In the genomic region with DNA sequence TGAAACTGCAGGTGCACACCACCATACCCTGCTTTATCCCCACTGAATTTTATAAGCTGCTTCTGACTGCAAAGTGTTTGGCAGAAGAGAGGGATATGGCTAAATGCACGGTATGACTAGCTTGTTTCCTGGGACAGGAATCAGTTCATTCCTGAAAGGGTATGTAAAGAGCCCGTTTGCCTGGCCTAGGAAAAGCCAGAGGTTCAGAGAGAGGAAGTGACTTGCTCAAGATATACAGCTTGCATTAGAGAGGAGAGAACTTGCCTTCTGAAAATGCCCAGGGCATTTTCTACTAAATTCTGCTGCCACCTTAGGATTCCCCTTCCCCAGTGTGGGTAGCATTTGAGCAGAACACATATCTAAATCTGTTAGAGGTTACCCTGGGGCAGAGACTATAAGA, we compare ENCODE assay signal across 9 cellular contexts. TPM values are rescaled to one million over a fixed set of nuclear protein-coding genes. Genes with fewer than 3 reads are reported as not detected.
DNase-seq lines count a peak whose midpoint lies in the region; ATAC-seq and TF ChIP-seq lines count a peak whose summit lies in the region.
"Had no signal": no experiment of that assay in that cellular context is flagged by ENCODE, and none has a peak within 500 bp of the region (broad histone marks: within the 10 kb centered on the region; RNA-seq: fewer than 3 reads in every experiment).

No MANE protein-coding gene starts in this region.

- BruUV-seq in HCT116 (replicated peaks; lab: Mats Ljungman, UMichigan), result no TSS peak

- ATAC-seq in HCT116 (no peak), thoracic aorta (ENCODE audit: insufficient number of reproducible peaks, low FRiP score, low read depth) (no peak), sciatic nerve (no peak)

- H3K4me3 ChIP-seq in HCT116 (replicated peaks in 1 of 2; ENCODE audit: low read depth in 1 of 2, low read length in 2 of 2) (no peak overlapping the region), OCI-LY3 (ENCODE audit: low read length) (no peak overlapping the region), hepatocyte (no peak overlapping the region), thoracic aorta (peak overlapping the region; percentile 58)

- no peak for TF ChIP-seq RAD21 in HCT116 (IDR thresholded peaks at IDR 0.05; ENCODE audit: low read depth)

- H3K9me2 ChIP-seq in HCT116 (ENCODE audit: insufficient read depth) (no peaks in the 10 kb centered on the region), hepatocyte (replicated peaks; ENCODE audit: insufficient read depth) (no peaks in the 10 kb centered on the region)

- TF ChIP-seq CTCF in HCT116 (IDR thresholded peaks at IDR 0.05 in 2 of 3, conservative IDR thresholded peaks at IDR 0.05 in 1 of 3; ENCODE audit: borderline replicate concordance in 1 of 3, insufficient read depth in 1 of 3, low read depth in 2 of 3, low read length in 2 of 3), result no peak
- TF ChIP-seq CTCF in OCI-LY3 (IDR thresholded peaks at IDR 0.05; ENCODE audit: low read depth, low read length), result no peak
- TF ChIP-seq CTCF in hepatocyte (IDR thresholded peaks at IDR 0.05; ENCODE audit: poor library complexity), result no peak
- no peak for TF ChIP-seq CTCF in thoracic aorta (IDR thresholded peaks at IDR 0.05)

- DNase-seq in HCT116 (ENCODE audit: low read depth, low spot score) (no peak), hepatocyte (ENCODE audit: low spot score) (peak; percentile 14), thoracic aorta (ENCODE audit: low spot score) (no peak), NCI-H82 treated with DMSO at 0.1 percent for 48 hours (lab: John Stamatoyannopoulos, UW; ENCODE audit: unreplicated experiment) (no peak), GOT3 (lab: John Stamatoyannopoulos, UW) (no peak), sciatic nerve (ENCODE audit: low spot score) (no peak)
- DNase-seq: activated effector memory CD4-positive, alpha-beta T cell treated with anti-CD3 and anti-CD28 coated beads, Interleukin-2, amount 50 U/mL, for 16 hours; immature natural killer cell had no signal

- H3K79me2 ChIP-seq in HCT116 (ENCODE audit: insufficient read depth, low read length) (no peaks in the 10 kb centered on the region), OCI-LY3 (ENCODE audit: low read length) (no peaks in the 10 kb centered on the region), hepatocyte (peaks cover 19% of the 10 kb centered on the region)

- RAD21 ChIA-PET in HCT116 (lab: Charles Lee; ENCODE audit: low non-redundant PET in 1 of 2, low total read pairs in 2 of 2, uncharacterized antibody in 2 of 2, unreplicated experiment in 2 of 2), result no interaction called here

- intact Hi-C loops in HCT116 (cut with micrococcal nuclease), result no loop called here
- intact Hi-C loops in sciatic nerve (cut with DNase I), result no loop called here

- CTCF ChIA-PET in HCT116 (lab: Charles Lee), result no interaction called here

- H3K4me1 ChIP-seq in HCT116 (ENCODE audit: control insufficient read depth in 1 of 2, insufficient read depth in 2 of 2, low read length in 2 of 2), result peaks cover 7 to 21% of the 10 kb centered on the region in 2 experiments; a peak in 3 of 4 replicates
- peaks cover 24% of the 10 kb centered on the region for H3K4me1 ChIP-seq in OCI-LY3 (ENCODE audit: low read length)
- H3K4me1 ChIP-seq in hepatocyte (ENCODE audit: insufficient read depth), result peaks cover 6% of the 10 kb centered on the region
- H3K4me1 ChIP-seq in thoracic aorta (ENCODE audit: control insufficient read depth in 1 of 2, low read depth in 2 of 2), result peaks cover 22 to 49% of the 10 kb centered on the region in 2 donors

- TF ChIP-seq POLR2A in HCT116 (IDR thresholded peaks at IDR 0.05; ENCODE audit: borderline replicate concordance, extremely low read depth, insufficient read depth, insufficient read length), result no peak

- H3K9me3 ChIP-seq in HCT116 (ENCODE audit: control insufficient read depth in 1 of 2, insufficient read depth in 1 of 2, low read depth in 1 of 2, low read length in 2 of 2) (no peaks in the 10 kb centered on the region), OCI-LY3 (ENCODE audit: insufficient read depth, low read length) (no peaks in the 10 kb centered on the region), hepatocyte (ENCODE audit: low read depth) (no peaks in the 10 kb centered on the region), thoracic aorta (no peaks in the 10 kb centered on the region)

- H3K4me2 ChIP-seq in HCT116 (ENCODE audit: low read length) (peak overlapping the region; percentile 50), OCI-LY3 (ENCODE audit: low read length) (peak overlapping the region; percentile 33), hepatocyte (peak overlapping the region; percentile 60)

- no peak overlapping the region for H3K27ac ChIP-seq in HCT116 (ENCODE audit: low read depth, low read length)
- no peak overlapping the region for H3K27ac ChIP-seq in OCI-LY3 (ENCODE audit: low read length)
- H3K27ac ChIP-seq in hepatocyte, result peak overlapping the region; percentile 91
- H3K27ac ChIP-seq in thoracic aorta, result peak overlapping the region; percentile 83 to 84

- no peaks in the 10 kb centered on the region for H3K27me3 ChIP-seq in HCT116 (ENCODE audit: insufficient read depth, low read length)
- no peaks in the 10 kb centered on the region for H3K27me3 ChIP-seq in OCI-LY3 (ENCODE audit: low read depth, low read length)
- H3K27me3 ChIP-seq in hepatocyte, result no peaks in the 10 kb centered on the region
- no peaks in the 10 kb centered on the region for H3K27me3 ChIP-seq in thoracic aorta (replicated peaks; ENCODE audit: insufficient read depth)

- H2AFZ ChIP-seq in HCT116 (ENCODE audit: low read depth, low read length, poor library complexity, severe bottlenecking) (peak overlapping the region; percentile 66), OCI-LY3 (ENCODE audit: low read depth, low read length) (peak overlapping the region; percentile 36; the same call in 1 of the 2 replicates), hepatocyte (peak overlapping the region; percentile 13)

- no peaks in the 10 kb centered on the region for H4K20me1 ChIP-seq in HCT116 (ENCODE audit: insufficient read depth)
- H4K20me1 ChIP-seq in OCI-LY3 (ENCODE audit: insufficient read depth, low read length), result no peaks in the 10 kb centered on the region
- H4K20me1 ChIP-seq in hepatocyte (ENCODE audit: insufficient read depth, poor library complexity, severe bottlenecking), result no peaks in the 10 kb centered on the region

- POLR2A ChIA-PET in HCT116 (lab: Charles Lee), result interaction anchor here (0.7 to 1.0 kb wide), 2 partner anchors 109 to 170 kb away, joined by 3 read pairs; no protein-coding TSS in a partner anchor

- no peak overlapping the region for H3K9ac ChIP-seq in HCT116 (ENCODE audit: low read length)
- 0 out of 2 replicates have a peak overlapping the region, but pooled peaks have one; percentile 13 for H3K9ac ChIP-seq in OCI-LY3 (ENCODE audit: low read length)

- 18% methylated on average over 2 of the region's 2 CpGs for WGBS in hepatocyte (ENCODE audit: low lambda C conversion rate, missing lambda C conversion rate)

- H3K36me3 ChIP-seq in HCT116 (ENCODE audit: control insufficient read depth in 1 of 2, insufficient read depth in 2 of 2, low read length in 2 of 2) (no peaks in the 10 kb centered on the region), OCI-LY3 (replicated peaks; ENCODE audit: low read depth, low read length) (no peaks in the 10 kb centered on the region), hepatocyte (replicated peaks; ENCODE audit: insufficient read depth, low read depth) (no peaks in the 10 kb centered on the region), thoracic aorta (no peaks in the 10 kb centered on the region)

TF ChIP-seq in HCT116, 20 proteins besides CTCF, POLR2A, EP300 and RAD21 (continues in another document):
- TF ChIP-seq ZFX (IDR thresholded peaks at IDR 0.05) (no peak), POLR2AphosphoS5 (IDR thresholded peaks at IDR 0.05; ENCODE audit: low read depth, low read length) (no peak), SRF (IDR thresholded peaks at IDR 0.05; ENCODE audit: low read depth) (no peak), ZNF274 (IDR thresholded peaks at IDR 0.05; ENCODE audit: low read depth, low read length) (no peak), EZH2 (IDR thresholded peaks at IDR 0.05) (no peak)
- TF ChIP-seq, protein P1, sequence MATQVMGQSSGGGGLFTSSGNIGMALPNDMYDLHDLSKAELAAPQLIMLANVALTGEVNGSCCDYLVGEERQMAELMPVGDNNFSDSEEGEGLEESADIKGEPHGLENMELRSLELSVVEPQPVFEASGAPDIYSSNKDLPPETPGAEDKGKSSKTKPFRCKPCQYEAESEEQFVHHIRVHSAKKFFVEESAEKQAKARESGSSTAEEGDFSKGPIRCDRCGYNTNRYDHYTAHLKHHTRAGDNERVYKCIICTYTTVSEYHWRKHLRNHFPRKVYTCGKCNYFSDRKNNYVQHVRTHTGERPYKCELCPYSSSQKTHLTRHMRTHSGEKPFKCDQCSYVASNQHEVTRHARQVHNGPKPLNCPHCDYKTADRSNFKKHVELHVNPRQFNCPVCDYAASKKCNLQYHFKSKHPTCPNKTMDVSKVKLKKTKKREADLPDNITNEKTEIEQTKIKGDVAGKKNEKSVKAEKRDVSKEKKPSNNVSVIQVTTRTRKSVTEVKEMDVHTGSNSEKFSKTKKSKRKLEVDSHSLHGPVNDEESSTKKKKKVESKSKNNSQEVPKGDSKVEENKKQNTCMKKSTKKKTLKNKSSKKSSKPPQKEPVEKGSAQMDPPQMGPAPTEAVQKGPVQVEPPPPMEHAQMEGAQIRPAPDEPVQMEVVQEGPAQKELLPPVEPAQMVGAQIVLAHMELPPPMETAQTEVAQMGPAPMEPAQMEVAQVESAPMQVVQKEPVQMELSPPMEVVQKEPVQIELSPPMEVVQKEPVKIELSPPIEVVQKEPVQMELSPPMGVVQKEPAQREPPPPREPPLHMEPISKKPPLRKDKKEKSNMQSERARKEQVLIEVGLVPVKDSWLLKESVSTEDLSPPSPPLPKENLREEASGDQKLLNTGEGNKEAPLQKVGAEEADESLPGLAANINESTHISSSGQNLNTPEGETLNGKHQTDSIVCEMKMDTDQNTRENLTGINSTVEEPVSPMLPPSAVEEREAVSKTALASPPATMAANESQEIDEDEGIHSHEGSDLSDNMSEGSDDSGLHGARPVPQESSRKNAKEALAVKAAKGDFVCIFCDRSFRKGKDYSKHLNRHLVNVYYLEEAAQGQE (IDR thresholded peaks at IDR 0.05; ENCODE audit: low read depth), result no peak

RNA-seq across cellular contexts. Expression of a gene that starts 0.7 kb away (rescaled TPM):
- 0.74 TPM for total RNA-seq in HCT116 (2021; ENCODE audit: unreplicated experiment)
- polyA plus RNA-seq in HCT116 (2012), result 0.12 and 0.59 TPM in 2 replicates
- 36.4 and 39.3 TPM in 2 replicates for total RNA-seq in hepatocyte
- polyA plus RNA-seq in hepatocyte, result 16.3 and 25.9 TPM in 2 replicates
- 10 to 100 TPM; 29.1 to 44.9 TPM for total RNA-seq in thoracic aorta
- total RNA-seq in sciatic nerve, result 2.6 TPM

Comparison
In these comparisons a context has a peak if more than half of its experiments do, and no peak if none do; other contexts are left out.
1. H2AFZ ChIP-seq: peak in every context shown above with its lines; median percentile 66 in HCT116; 36 in OCI-LY3; 13 in hepatocyte.
2. H3K27ac ChIP-seq: peak in hepatocyte (single experiment) and thoracic aorta (2 of 2); none in HCT116 (single experiment) and OCI-LY3 (single experiment).
3. Peak in every context shown above with its lines, with median percentiles within 50 percentile points of each other: H3K4me2 ChIP-seq.